Comparison of ENCODE assay signal across 3 cellular contexts in the genomic region with DNA sequence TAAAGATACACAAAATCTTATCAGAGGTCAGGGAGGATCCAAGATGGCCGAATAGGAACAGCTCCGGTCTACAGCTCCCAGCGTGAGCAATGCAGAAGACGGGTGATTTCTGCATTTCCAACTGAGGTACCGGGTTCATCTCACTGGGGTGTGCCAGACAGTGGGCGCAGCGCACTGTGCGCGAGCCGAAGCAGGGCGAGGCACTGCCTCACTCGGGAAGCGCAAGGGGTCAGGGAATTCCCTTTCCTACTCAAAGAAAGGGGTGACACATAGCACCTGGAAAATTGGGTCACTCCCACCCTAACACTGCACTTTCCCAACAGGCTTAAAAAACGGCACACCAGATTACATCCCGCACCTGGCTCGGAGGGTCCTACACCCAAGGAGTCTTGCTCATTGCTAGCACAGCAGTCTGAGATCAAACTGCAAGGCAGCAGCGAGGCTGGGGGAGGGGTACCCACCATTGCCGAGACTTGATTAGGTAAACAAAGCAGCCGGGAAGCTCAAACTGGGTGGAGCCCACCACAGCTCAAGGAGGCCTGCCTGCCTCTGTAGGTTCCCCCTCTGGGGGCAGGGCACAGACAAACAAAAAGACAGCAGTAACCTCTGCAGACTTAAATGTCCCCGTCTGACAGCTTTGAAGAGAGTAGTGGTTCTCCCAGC. TPM values are rescaled to one million over a fixed set of nuclear protein-coding genes. Genes with fewer than 3 reads are reported as not detected.
"Had no signal": no experiment of that assay in that cellular context is flagged by ENCODE, and none has a peak within 500 bp of the region (broad histone marks: within the 10 kb centered on the region; RNA-seq: fewer than 3 reads in every experiment).

No MANE protein-coding gene starts in this region.

RNA-seq across cellular contexts. Expression of a gene that starts 55.7 kb away (rescaled TPM):
- total RNA-seq: activated CD4-positive, alpha-beta T cell treated with anti-CD3 and anti-CD28 coated beads, Interleukin-2, amount 10 ng/mL, durations not matched to agents 24 days and 14 days; ascending aorta; endothelial cell of umbilical vein had no signal
